ENCODE assay signal across 1 cellular context in the genomic region with DNA sequence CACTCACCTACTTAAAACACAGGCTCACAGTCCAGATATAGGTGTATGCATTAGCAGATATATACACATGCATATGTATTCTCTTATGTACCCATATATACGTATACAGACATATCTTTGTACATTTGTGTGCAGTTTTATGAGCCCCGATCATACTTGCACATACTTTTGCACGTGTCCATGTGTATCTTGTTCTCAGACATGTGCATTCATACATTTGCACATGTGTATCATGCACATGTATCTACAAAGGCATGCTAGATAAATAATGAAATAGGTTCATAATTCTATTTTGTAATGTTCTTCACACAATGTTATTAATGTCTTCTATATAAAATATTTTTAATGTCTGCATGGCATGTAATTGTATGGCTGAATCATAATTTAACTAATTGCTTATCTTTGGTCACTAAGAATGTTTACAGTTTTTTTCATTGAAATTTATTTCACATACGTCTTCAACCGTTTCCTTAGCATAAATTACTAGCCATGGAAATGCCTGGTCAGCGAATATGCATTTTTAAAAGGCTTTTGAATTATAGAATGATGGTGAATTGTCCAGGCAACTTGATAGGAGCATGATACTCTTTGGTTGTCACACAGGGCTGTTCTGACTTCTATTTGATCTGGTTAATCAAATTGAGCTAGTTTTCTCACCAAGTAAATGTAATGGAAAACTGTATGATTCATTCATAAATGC.
TF ChIP-seq lines count a peak whose summit lies in the region.

No MANE protein-coding gene starts in this region.

TF ChIP-seq in H1, 55 proteins besides CTCF, POLR2A, EP300 and RAD21:
- TF ChIP-seq RFX5 (IDR thresholded peaks at IDR 0.05; ENCODE audit: borderline replicate concordance, low read depth, low read length) (no peak), MAFK (IDR thresholded peaks at IDR 0.05; ENCODE audit: low read depth, low read length) (peak; percentile 39; the same call in 1 of the 2 replicates)
